In the genomic region with DNA sequence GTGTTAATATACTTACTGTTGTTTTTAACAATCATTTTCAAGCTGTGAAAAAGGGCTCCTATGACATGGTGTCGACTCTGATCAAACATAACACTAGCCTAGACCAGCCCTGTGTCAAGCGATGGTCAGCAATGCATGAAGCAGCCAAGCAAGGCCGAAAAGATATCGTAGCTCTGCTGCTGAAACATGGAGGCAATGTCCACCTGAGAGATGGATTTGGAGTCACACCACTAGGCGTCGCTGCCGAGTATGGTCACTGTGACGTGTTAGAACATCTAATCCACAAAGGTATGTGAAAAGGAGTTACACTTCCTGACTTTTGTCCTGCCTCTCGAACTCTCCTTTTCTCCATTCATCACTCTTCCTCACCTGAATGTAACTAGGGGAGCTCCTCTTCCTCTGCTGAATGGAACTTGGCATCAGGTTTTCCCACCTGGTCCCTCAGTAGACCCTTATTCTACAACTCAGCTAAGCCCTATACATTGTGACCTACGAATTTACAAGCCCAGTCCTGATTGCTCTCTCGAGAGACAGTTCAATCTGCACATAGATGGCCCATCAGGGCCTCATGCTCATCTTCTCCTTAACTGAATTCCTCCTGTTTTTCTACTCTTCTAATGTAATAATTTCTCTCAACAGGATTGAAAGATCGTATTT, we compare ENCODE assay signal across 8 cellular contexts.
A peak's percentile ranks its signal among the peaks of the same experiment; 100 is the strongest.
DNase-seq lines count a peak whose midpoint lies in the region; FAIRE-seq and TF ChIP-seq lines count a peak whose summit lies in the region.

No MANE protein-coding gene starts in this region.

- H3K79me2 ChIP-seq in Loucy (ENCODE audit: insufficient read depth, low read length): no peaks in the 10 kb centered on the region

- H3K27me3 ChIP-seq in Loucy (ENCODE audit: insufficient read depth, low read length, poor library complexity, severe bottlenecking): no peaks in the 10 kb centered on the region

- no peak for FAIRE-seq in H54 (lab: Jason Lieb, UNC)

- DNase-seq in GM12865 (ENCODE audit: low read depth): peak; percentile 78
- DNase-seq in H54 (ENCODE audit: insufficient read length, low spot score): peak; percentile 15
- peak; percentile 3 to 45 for DNase-seq in activated CD8-positive, alpha-beta memory T cell treated with anti-CD3 and anti-CD28 coated beads for 1 hour (ENCODE audit: extremely low read depth in 1 of 2, low read depth in 1 of 2)
- DNase-seq in fibroblast of mammary gland (ENCODE audit: low read depth): peak; percentile 52
- peak; percentile 60 for DNase-seq in stimulated activated CD4-positive, alpha-beta T cell treated with anti-CD3 and anti-CD28 coated beads, Interleukin-12 subunit alpha, Interleukin-12 subunit beta, amount 100 ng/mL, for 4 hours
- DNase-seq in KG1 (lab: John Stamatoyannopoulos, UW): no peak
- DNase-seq in COR-L47 (lab: John Stamatoyannopoulos, UW): no peak

- no peak overlapping the region for H3K9ac ChIP-seq in Loucy (ENCODE audit: low read depth, low read length, poor library complexity, severe bottlenecking)

- no peak overlapping the region for H3K4me2 ChIP-seq in Loucy (ENCODE audit: low read depth, low read length, poor library complexity, severe bottlenecking)

- no peaks in the 10 kb centered on the region for H3K9me2 ChIP-seq in Loucy (replicated peaks; ENCODE audit: low read depth, low read length)

- TF ChIP-seq CTCF in GM12865 (IDR thresholded peaks at IDR 0.05; ENCODE audit: insufficient read depth, low read depth, low read length, missing control alignments): peak; percentile 92
- TF ChIP-seq CTCF in Loucy (conservative IDR thresholded peaks at IDR 0.05; ENCODE audit: low read length): peak; percentile 40
- peak; percentile 73 for TF ChIP-seq CTCF in fibroblast of mammary gland (conservative IDR thresholded peaks at IDR 0.05; ENCODE audit: control insufficient read depth, insufficient read depth, low read depth, low read length)

- H3K4me3 ChIP-seq in GM12865 (ENCODE audit: low read depth, low read length): no peak overlapping the region
- H3K4me3 ChIP-seq in Loucy (ENCODE audit: low read length, poor library complexity, severe bottlenecking): no peak overlapping the region
- H3K4me3 ChIP-seq in fibroblast of mammary gland (ENCODE audit: control insufficient read depth, low read depth, low read length): no peak overlapping the region

- TF ChIP-seq POLR2A in H54 (IDR thresholded peaks at IDR 0.05; ENCODE audit: low read depth, low read length): no peak

- 0 out of 2 replicates have a peak overlapping the region, but pooled peaks have one; percentile 9 for H2AFZ ChIP-seq in Loucy (ENCODE audit: low read length)

- H3F3A ChIP-seq in Loucy (ENCODE audit: low read depth): no peaks in the 10 kb centered on the region

- H4K20me1 ChIP-seq in Loucy (ENCODE audit: insufficient read depth, low read length, poor library complexity, severe bottlenecking): no peaks in the 10 kb centered on the region

- H3K36me3 ChIP-seq in Loucy (ENCODE audit: insufficient read depth, low read length): no peaks in the 10 kb centered on the region

- no peaks in the 10 kb centered on the region for H3K4me1 ChIP-seq in Loucy (ENCODE audit: insufficient read depth, low read length, poor library complexity, severe bottlenecking)

- no peaks in the 10 kb centered on the region for H3K9me3 ChIP-seq in Loucy (ENCODE audit: insufficient read depth, low read depth, low read length)

Comparison
In these comparisons a context has a peak if more than half of its experiments do, and no peak if none do; other contexts are left out.
1. DNase-seq: peak in GM12865 (single experiment), H54 (single experiment), activated CD8-positive, alpha-beta memory T cell treated with anti-CD3 and anti-CD28 coated beads for 1 hour (2 of 2), fibroblast of mammary gland (single experiment) and stimulated activated CD4-positive, alpha-beta T cell treated with anti-CD3 and anti-CD28 coated beads, Interleukin-12 subunit alpha, Interleukin-12 subunit beta, amount 100 ng/mL, for 4 hours (single experiment); none in KG1 (single experiment) and COR-L47 (single experiment).
2. CTCF ChIP-seq: peak in every context shown above with its lines; median percentile 92 in GM12865; 73 in fibroblast of mammary gland; 40 in Loucy.